ENCODE assay signal across 9 cellular contexts in the genomic region with DNA sequence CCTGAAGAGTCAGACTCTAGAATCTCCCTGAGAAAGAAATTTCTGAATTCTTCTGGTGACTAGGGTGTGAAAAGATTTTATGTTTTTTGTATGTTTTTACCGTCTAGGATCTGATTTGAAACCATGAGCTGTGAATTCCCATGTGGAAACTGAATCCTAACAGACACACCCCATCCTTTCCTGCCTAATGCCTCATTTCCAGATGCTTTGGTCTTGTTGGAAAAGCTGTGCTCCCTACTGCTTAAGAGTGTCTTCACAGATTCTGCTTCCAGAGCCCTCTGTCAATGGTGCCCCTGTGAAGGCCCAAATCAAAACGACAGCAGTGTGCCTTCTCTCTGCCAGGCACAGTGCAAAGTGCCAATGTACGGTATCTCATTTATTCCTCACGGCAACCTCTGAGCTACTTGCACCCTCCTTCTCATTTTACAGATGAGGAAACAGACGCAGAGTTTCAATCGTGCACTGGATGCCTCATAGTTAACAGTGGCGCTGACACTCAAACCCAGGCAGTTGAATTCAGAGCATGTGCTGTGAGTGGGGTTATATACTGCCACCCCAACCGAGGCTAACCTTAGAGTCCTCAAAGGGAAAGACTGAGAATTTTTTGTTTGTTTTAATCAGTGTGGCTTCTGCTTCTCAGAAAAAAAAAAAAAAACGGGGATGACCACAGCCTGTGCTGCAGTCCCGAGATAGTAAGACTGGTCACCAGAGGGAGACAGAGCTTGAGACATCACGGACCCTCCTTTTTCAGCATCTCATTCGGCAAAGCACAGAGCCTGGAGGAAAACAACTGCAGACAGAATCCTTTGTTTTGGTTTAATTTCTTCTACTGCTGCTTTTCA.
DNase-seq lines count a peak whose midpoint lies in the region; ATAC-seq, FAIRE-seq and TF ChIP-seq lines count a peak whose summit lies in the region.
"Had no signal": no experiment of that assay in that cellular context is flagged by ENCODE, and none has a peak within 500 bp of the region (broad histone marks: within the 10 kb centered on the region; RNA-seq: fewer than 3 reads in every experiment).

No MANE protein-coding gene starts in this region.

- H3K9me3 ChIP-seq in SJSA1 (replicated peaks) (no peaks in the 10 kb centered on the region), pancreas (no peaks in the 10 kb centered on the region), colonic mucosa (no peaks in the 10 kb centered on the region)

- FAIRE-seq in pancreas (lab: Jason Lieb, UNC), result no peak

- 52 to 57% methylated on average over 12 of the region's 12 CpGs for WGBS in pancreas, 2 donors

- H3K4me1 ChIP-seq in SJSA1 (replicated peaks), result peaks cover 4% of the 10 kb centered on the region; the same call in 1 of the 2 replicates
- H3K4me1 ChIP-seq in pancreas, result peaks cover 0 to under 1% (median 0%) of the 10 kb centered on the region in 3 donors
- no peaks in the 10 kb centered on the region for H3K4me1 ChIP-seq in colonic mucosa

- peak; percentile 46 for DNase-seq in G401 (ENCODE audit: low spot score)
- DNase-seq in SJSA1 (ENCODE audit: low read depth in 1 of 2, low spot score in 2 of 2), result peak; percentile 51 to 54
- peak; percentile 50 to 83 for DNase-seq in foreskin fibroblast
- no peak for DNase-seq in pancreas
- DNase-seq in colonic mucosa, result no peak
- no peak for DNase-seq in activated gamma-delta T cell (lab: John Stamatoyannopoulos, UW)
- DNase-seq: activated B cell treated with CpG ODN at 0.5 μM for 24 hours had no signal

- H3K4me3 ChIP-seq in SJSA1 (no peak overlapping the region), foreskin fibroblast (ENCODE audit: low read depth in 1 of 2, low read length in 2 of 2) (peak overlapping the region in 1 of 2 donors; percentile 16), pancreas (no peak overlapping the region), colonic mucosa (no peak overlapping the region)

- TF ChIP-seq CTCF in foreskin fibroblast (IDR thresholded peaks at IDR 0.05; ENCODE audit: low read depth, low read length) (peak; percentile 60), pancreas (IDR thresholded peaks at IDR 0.05) (no peak), colonic mucosa (IDR thresholded peaks at IDR 0.05) (no peak)

- no peaks in the 10 kb centered on the region for H3K36me3 ChIP-seq in SJSA1
- no peaks in the 10 kb centered on the region for H3K36me3 ChIP-seq in pancreas
- H3K36me3 ChIP-seq in colonic mucosa, result no peaks in the 10 kb centered on the region

- H3K27ac ChIP-seq in SJSA1 (no peak overlapping the region), pancreas (no peak overlapping the region), colonic mucosa (no peak overlapping the region)

- ATAC-seq in HG02884 (IDR thresholded peaks at IDR 0.05; ENCODE audit: unreplicated experiment) (peak; percentile 60), pancreas (peak in 3 of 4 donors; percentile 65 to 89 (median 79)), GM19324 (IDR thresholded peaks at IDR 0.05; ENCODE audit: low FRiP score, unreplicated experiment) (no peak)

- in situ Hi-C loops in G401 (cut with HindIII; ENCODE audit: low sequenced_read_pairs), result no loop called here

- intact Hi-C loops in pancreas (cut with DNase I), result no loop called here
- intact Hi-C loops in colonic mucosa (cut with DNase I), result loop anchor here (10.0 kb wide), 1 partner anchor 1114 kb away; no protein-coding TSS in a partner anchor

- no peak overlapping the region for H3K9ac ChIP-seq in colonic mucosa (ENCODE audit: low read depth in 2 of 2, low read length in 2 of 2)

- 0 out of 2 replicates have a peak, but pooled peaks cover 10% of the 10 kb centered on the region for H3K27me3 ChIP-seq in SJSA1 (replicated peaks)
- no peaks in the 10 kb centered on the region for H3K27me3 ChIP-seq in pancreas
- no peaks in the 10 kb centered on the region for H3K27me3 ChIP-seq in colonic mucosa

Comparison
In these comparisons a context has a peak if more than half of its experiments do, and no peak if none do; other contexts are left out.
1. DNase-seq: peak in G401 (single experiment), SJSA1 (2 of 2) and foreskin fibroblast (2 of 2); none in pancreas (0 of 6), colonic mucosa (single experiment) and activated gamma-delta T cell (single experiment).